In genomic region chr20:52552181-52552872, GRCh38 we compare ENCODE assay signal across 17 cellular contexts.
DNase-seq lines count a peak whose midpoint lies in the region; ATAC-seq and TF ChIP-seq lines count a peak whose summit lies in the region.
"Had no signal": no experiment of that assay in that cellular context is flagged by ENCODE, and none has a peak within 500 bp of the region (broad histone marks: within the 10 kb centered on the region; RNA-seq: fewer than 3 reads in every experiment).

No MANE protein-coding gene starts in this region.

- no peaks in the 10 kb centered on the region for H4K20me1 ChIP-seq in PC-9 (ENCODE audit: insufficient read depth)

- POLR2A ChIA-PET in PC-9 (lab: Charles Lee; ENCODE audit: unreplicated experiment): no interaction called here
- POLR2A ChIA-PET in CD4-positive, alpha-beta T cell (lab: Charles Lee): no interaction called here

- peak overlapping the region; percentile 15; the same call in 1 of the 2 replicates for H3K4me2 ChIP-seq in PC-9

- H3K27ac ChIP-seq in PC-9: no peak overlapping the region
- no peak overlapping the region for H3K27ac ChIP-seq in CD4-positive, alpha-beta T cell (ENCODE audit: low read depth, low read length)
- H3K27ac ChIP-seq: tibial artery had no signal

- no peaks in the 10 kb centered on the region for H3K27me3 ChIP-seq in PC-9 (ENCODE audit: insufficient read depth, low read depth)
- H3K27me3 ChIP-seq in CD4-positive, alpha-beta T cell (ENCODE audit: control insufficient read depth, insufficient read depth, low read length): no peaks in the 10 kb centered on the region
- H3K27me3 ChIP-seq: tibial artery had no signal

- H3F3A ChIP-seq in PC-9 (ENCODE audit: insufficient read depth, low read depth): no peaks in the 10 kb centered on the region

- no peak overlapping the region for H3K4me3 ChIP-seq in PC-9
- H3K4me3 ChIP-seq in epithelial cell of proximal tubule (ENCODE audit: low read depth, low read length): no peak overlapping the region
- H3K4me3 ChIP-seq: tibial artery had no signal

- no peaks in the 10 kb centered on the region for H3K4me1 ChIP-seq in PC-9 (replicated peaks; ENCODE audit: insufficient read depth)
- H3K4me1 ChIP-seq: tibial artery had no signal

- H2AFZ ChIP-seq in PC-9: no peak overlapping the region

- H3K4me3 Mint-ChIP-seq in CD4-positive, alpha-beta T cell: no peak overlapping the region
- H3K4me3 Mint-ChIP-seq in effector memory CD8-positive, alpha-beta T cell: no peak overlapping the region
- H3K4me3 Mint-ChIP-seq: CD4-positive, CD25-positive, alpha-beta regulatory T cell; nephron had no signal

- no peaks in the 10 kb centered on the region for H3K4me1 Mint-ChIP-seq in CD4-positive, alpha-beta T cell (ENCODE audit: low read depth)
- H3K4me1 Mint-ChIP-seq in effector memory CD8-positive, alpha-beta T cell (ENCODE audit: low read depth in 2 of 2): no peaks in the 10 kb centered on the region
- H3K4me1 Mint-ChIP-seq: CD4-positive, CD25-positive, alpha-beta regulatory T cell; nephron had no signal

- peaks cover 3% of the 10 kb centered on the region for H3K36me3 Mint-ChIP-seq in CD4-positive, alpha-beta T cell (ENCODE audit: low read depth)
- no peaks in the 10 kb centered on the region for H3K36me3 Mint-ChIP-seq in effector memory CD8-positive, alpha-beta T cell (ENCODE audit: insufficient read depth)
- H3K36me3 Mint-ChIP-seq: CD4-positive, CD25-positive, alpha-beta regulatory T cell had no signal

- no peaks in the 10 kb centered on the region for H3K36me3 ChIP-seq in PC-9 (ENCODE audit: low read depth)
- H3K36me3 ChIP-seq: tibial artery had no signal

- TF ChIP-seq CTCF in PC-9 (conservative IDR thresholded peaks at IDR 0.05) (no peak), epithelial cell of proximal tubule (conservative IDR thresholded peaks at IDR 0.05; ENCODE audit: low read depth, low read length) (no peak)
- TF ChIP-seq CTCF in CD4-positive, alpha-beta T cell (IDR thresholded peaks at IDR 0.05): no peak

- H3K9me3 ChIP-seq in PC-9 (ENCODE audit: insufficient read depth, low read depth): no peaks in the 10 kb centered on the region
- H3K9me3 ChIP-seq in CD4-positive, alpha-beta T cell (ENCODE audit: control insufficient read depth, low read length): no peaks in the 10 kb centered on the region
- H3K9me3 ChIP-seq: tibial artery had no signal

- H3K9me3 Mint-ChIP-seq in CD4-positive, alpha-beta T cell: peaks cover 4% of the 10 kb centered on the region
- H3K9me3 Mint-ChIP-seq in effector memory CD8-positive, alpha-beta T cell: peaks cover 0 to 2% of the 10 kb centered on the region in 2 donors

- H3K27ac Mint-ChIP-seq in CD4-positive, alpha-beta T cell: no peak overlapping the region
- H3K27ac Mint-ChIP-seq in effector memory CD8-positive, alpha-beta T cell: peak overlapping the region in 1 of 2 donors; percentile 2
- H3K27ac Mint-ChIP-seq: CD4-positive, CD25-positive, alpha-beta regulatory T cell; nephron had no signal

- H3K79me2 ChIP-seq in PC-9 (ENCODE audit: low read depth): no peaks in the 10 kb centered on the region

- DNase-seq in GM04504 (ENCODE audit: low read depth) (peak; percentile 23), PC-9 (peak in 1 of 2 experiments; percentile 46), epithelial cell of proximal tubule (ENCODE audit: low read depth) (peak; percentile 82), renal cortical epithelial cell (ENCODE audit: low read depth) (peak; percentile 66)
- no peak for DNase-seq in CD4-positive, alpha-beta T cell
- no peak for DNase-seq in effector memory CD8-positive, alpha-beta T cell
- DNase-seq: activated CD4-positive, CD25-positive, alpha-beta regulatory T cell treated with anti-CD3 and anti-CD28 coated beads, Interleukin-2, amount 50 U/mL, for 72 hours; activated naive CD4-positive, alpha-beta T cell treated with anti-CD3 and anti-CD28 coated beads, Interleukin-2, amount 50 U/mL, for 16 hours; CD4-positive, CD25-positive, alpha-beta regulatory T cell; erythroblast; NCI-H1436 treated with DMSO at 0.1 percent for 48 hours; NCI-H526; T-helper 1 cell; tibial artery had no signal

- H3K27me3 Mint-ChIP-seq in CD4-positive, alpha-beta T cell: no peaks in the 10 kb centered on the region
- peaks cover 0 to 4% of the 10 kb centered on the region in 2 donors for H3K27me3 Mint-ChIP-seq in effector memory CD8-positive, alpha-beta T cell
- H3K27me3 Mint-ChIP-seq: CD4-positive, CD25-positive, alpha-beta regulatory T cell had no signal

- BruUV-seq in PC-9 (replicated peaks; lab: Mats Ljungman, UMichigan): no TSS peak

- CTCF ChIA-PET in PC-9 (lab: Charles Lee): no interaction called here
- CTCF ChIA-PET in CD4-positive, alpha-beta T cell (lab: Charles Lee): no interaction called here

- ATAC-seq in CD4-positive, alpha-beta T cell (ENCODE audit: poor library complexity): no peak
- ATAC-seq in GM18907 (IDR thresholded peaks at IDR 0.05; ENCODE audit: unreplicated experiment) (no peak), HG02885 (IDR thresholded peaks at IDR 0.05; ENCODE audit: poor library complexity, unreplicated experiment) (no peak)
- no peak for ATAC-seq in effector memory CD8-positive, alpha-beta T cell (replicated peaks)

- H3K9me2 ChIP-seq in PC-9 (ENCODE audit: insufficient read depth): no peaks in the 10 kb centered on the region

- intact Hi-C loops in PC-9 (cut with micrococcal nuclease; ENCODE audit: unreplicated experiment): no loop called here
- intact Hi-C loops in CD4-positive, alpha-beta T cell (cut with DNase I, micrococcal nuclease): no loop called here

Comparison
In these comparisons a context has a peak if more than half of its experiments do, and no peak if none do; other contexts are left out.
1. DNase-seq: peak in GM04504 (single experiment), epithelial cell of proximal tubule (single experiment) and renal cortical epithelial cell (single experiment); none in CD4-positive, alpha-beta T cell (0 of 10) and effector memory CD8-positive, alpha-beta T cell (0 of 3).